ENCODE assay signal across 1 cellular context in genomic region chr21:46371204-46372013, GRCh38.
TF ChIP-seq lines count a peak whose summit lies in the region.

No MANE protein-coding gene starts in this region.

TF ChIP-seq in SK-N-SH treated with all-trans-retinoic acid at 6 μM for 48 hours, 23 proteins besides CTCF, POLR2A, EP300 and RAD21 (continued from another document):
- TF ChIP-seq, protein P1, sequence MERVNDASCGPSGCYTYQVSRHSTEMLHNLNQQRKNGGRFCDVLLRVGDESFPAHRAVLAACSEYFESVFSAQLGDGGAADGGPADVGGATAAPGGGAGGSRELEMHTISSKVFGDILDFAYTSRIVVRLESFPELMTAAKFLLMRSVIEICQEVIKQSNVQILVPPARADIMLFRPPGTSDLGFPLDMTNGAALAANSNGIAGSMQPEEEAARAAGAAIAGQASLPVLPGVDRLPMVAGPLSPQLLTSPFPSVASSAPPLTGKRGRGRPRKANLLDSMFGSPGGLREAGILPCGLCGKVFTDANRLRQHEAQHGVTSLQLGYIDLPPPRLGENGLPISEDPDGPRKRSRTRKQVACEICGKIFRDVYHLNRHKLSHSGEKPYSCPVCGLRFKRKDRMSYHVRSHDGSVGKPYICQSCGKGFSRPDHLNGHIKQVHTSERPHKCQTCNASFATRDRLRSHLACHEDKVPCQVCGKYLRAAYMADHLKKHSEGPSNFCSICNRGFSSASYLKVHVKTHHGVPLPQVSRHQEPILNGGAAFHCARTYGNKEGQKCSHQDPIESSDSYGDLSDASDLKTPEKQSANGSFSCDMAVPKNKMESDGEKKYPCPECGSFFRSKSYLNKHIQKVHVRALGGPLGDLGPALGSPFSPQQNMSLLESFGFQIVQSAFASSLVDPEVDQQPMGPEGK (CRISPR knock-in tag; IDR thresholded peaks at IDR 0.05; ENCODE audit: borderline replicate concordance), result no peak
- no peak for TF ChIP-seq TOX (CRISPR knock-in tag; IDR thresholded peaks at IDR 0.05; ENCODE audit: borderline replicate concordance)
- no peak for TF ChIP-seq ISL1 (CRISPR knock-in tag; IDR thresholded peaks at IDR 0.05)
- TF ChIP-seq ZNF565 (CRISPR knock-in tag; conservative IDR thresholded peaks at IDR 0.05; ENCODE audit: low read depth), result no peak
- no peak for TF ChIP-seq ESRRG (CRISPR knock-in tag; IDR thresholded peaks at IDR 0.05)
- TF ChIP-seq CREB5 (CRISPR knock-in tag; IDR thresholded peaks at IDR 0.05; ENCODE audit: low read depth), result no peak
